In genomic region chr2:194720461-194720860, GRCh38 we compare ENCODE assay signal across 30 cellular contexts.
"Had no signal": no experiment of that assay in that cellular context is flagged by ENCODE, and none has a peak within 500 bp of the region (broad histone marks: within the 10 kb centered on the region; RNA-seq: fewer than 3 reads in every experiment).

No MANE protein-coding gene starts in this region.

- H3K4me3 ChIP-seq: adrenal gland, ascending aorta, body of pancreas, breast epithelium, cardiac muscle cell had no signal

- H3K9me3 ChIP-seq: adrenal gland, ascending aorta, body of pancreas, breast epithelium had no signal

- H3K27me3 ChIP-seq: adrenal gland, ascending aorta, body of pancreas, brain microvascular endothelial cell, breast epithelium, cardiac muscle cell had no signal

- H3K27ac ChIP-seq: adrenal gland, ascending aorta, body of pancreas, brain microvascular endothelial cell, breast epithelium, cardiac muscle cell had no signal

- H3K4me1 ChIP-seq: adrenal gland, ascending aorta, body of pancreas, breast epithelium had no signal

- DNase-seq: activated effector memory CD4-positive, alpha-beta T cell treated with anti-CD3 and anti-CD28 coated beads, Interleukin-2, amount 50 U/mL, for 16 hours; activated effector memory CD4-positive, alpha-beta T cell treated with Interleukin-2 at 50 U/mL for 16 hours; activated gamma-delta T cell; activated gamma-delta T cell treated with Interleukin-2 at 50 U/mL for 16 hours; activated naive CD4-positive, alpha-beta T cell; activated naive CD4-positive, alpha-beta T cell treated with anti-CD3 and anti-CD28 coated beads for 36 hours; activated naive CD4-positive, alpha-beta T cell treated with anti-CD3 and anti-CD28 coated beads, Interleukin-2, amount 10 ng/mL, durations not matched to agents 7 days and 5 days; activated naive CD4-positive, alpha-beta T cell treated with anti-CD3 and anti-CD28 coated beads, Interleukin-2, amount 50 U/mL, for 16 hours; activated naive CD4-positive, alpha-beta T cell treated with Interleukin-2 at 50 U/mL for 16 hours; activated naive CD8-positive, alpha-beta T cell treated with anti-CD3 and anti-CD28 coated beads for 36 hours; activated naive CD8-positive, alpha-beta T cell treated with anti-CD3 and anti-CD28 coated beads, Interleukin-2, amount 10 ng/mL, durations not matched to agents 7 days and 5 days; activated naive CD8-positive, alpha-beta T cell treated with anti-CD3 and anti-CD28 coated beads, Interleukin-2, amount 50 U/mL, for 24 hours; activated T-cell treated with anti-CD3 and anti-CD28 coated beads, Interleukin-2, amount 50 U/mL, for 1 hour; activated T-cell treated with anti-CD3 and anti-CD28 coated beads, Interleukin-2, amount 50 U/mL, for 24 hours; activated T-cell treated with anti-CD3 and anti-CD28 coated beads, Interleukin-2, amount 50 U/mL, for 4 hours; activated T-cell treated with anti-CD3 and anti-CD28 coated beads, Interleukin-2, amount 50 U/mL, for 48 hours; activated T-cell treated with anti-CD3 and anti-CD28 coated beads, Interleukin-2, amount 50 U/mL, for 72 hours; adrenal gland; amniotic stem cell; amygdala; anterior cingulate cortex; aorta; body of pancreas; brain microvascular endothelial cell; caudate nucleus; central memory CD4-positive, alpha-beta T cell; cerebellar nuclear complex had no signal

- H3K36me3 ChIP-seq: ascending aorta, brain microvascular endothelial cell, breast epithelium, cardiac muscle cell had no signal
